Comparison of ENCODE assay signal across 14 cellular contexts in genomic region chr4:83267121-83267834, GRCh38. TPM values are rescaled to one million over a fixed set of nuclear protein-coding genes. Genes with fewer than 3 reads are reported as not detected.
DNase-seq lines count a peak whose midpoint lies in the region; ATAC-seq and TF ChIP-seq lines count a peak whose summit lies in the region.
"Had no signal": no experiment of that assay in that cellular context is flagged by ENCODE, and none has a peak within 500 bp of the region (broad histone marks: within the 10 kb centered on the region; RNA-seq: fewer than 3 reads in every experiment).

No MANE protein-coding gene starts in this region.

- no peak overlapping the region for H3K4me3 ChIP-seq in choroid plexus epithelial cell (ENCODE audit: low read depth, low read length)
- H3K4me3 ChIP-seq: dorsolateral prefrontal cortex had no signal

- H3K4me3 Mint-ChIP-seq in osteocyte (ENCODE audit: unreplicated experiment), result no peak overlapping the region
- H3K4me3 Mint-ChIP-seq in stimulated activated naive B cell treated with anti-CD40 and anti-IgM and Interleukin-4, amounts not matched to agents 10 μg/mL and 1 μg/mL and 100 μg/mL, for 72 hours, result no peak overlapping the region
- H3K4me3 Mint-ChIP-seq: naive B cell had no signal

- H3K36me3 Mint-ChIP-seq in osteocyte (ENCODE audit: unreplicated experiment), result peaks cover 10% of the 10 kb centered on the region
- peaks cover 31 to 36% of the 10 kb centered on the region in 2 donors for H3K36me3 Mint-ChIP-seq in stimulated activated naive B cell treated with anti-CD40 and anti-IgM and Interleukin-4, amounts not matched to agents 10 μg/mL and 1 μg/mL and 100 μg/mL, for 72 hours

- H3K27me3 Mint-ChIP-seq in osteocyte (ENCODE audit: unreplicated experiment), result no peaks in the 10 kb centered on the region
- no peaks in the 10 kb centered on the region for H3K27me3 Mint-ChIP-seq in stimulated activated naive B cell treated with anti-CD40 and anti-IgM and Interleukin-4, amounts not matched to agents 10 μg/mL and 1 μg/mL and 100 μg/mL, for 72 hours
- H3K27me3 Mint-ChIP-seq: naive B cell had no signal

- TF ChIP-seq CTCF in choroid plexus epithelial cell (conservative IDR thresholded peaks at IDR 0.05; ENCODE audit: low read depth, low read length), result no peak
- TF ChIP-seq CTCF in osteocyte (IDR thresholded peaks at IDR 0.05), result no peak

- peaks cover 14% of the 10 kb centered on the region for H3K4me1 Mint-ChIP-seq in osteocyte (ENCODE audit: unreplicated experiment)
- peaks cover under 1 to 3% of the 10 kb centered on the region in 2 donors for H3K4me1 Mint-ChIP-seq in stimulated activated naive B cell treated with anti-CD40 and anti-IgM and Interleukin-4, amounts not matched to agents 10 μg/mL and 1 μg/mL and 100 μg/mL, for 72 hours

- DNase-seq in NOMO-1 treated with dmso at 0.1 percent for 144 hours (lab: John Stamatoyannopoulos, UW; ENCODE audit: unreplicated experiment), result peak; percentile 67
- DNase-seq in choroid plexus epithelial cell (ENCODE audit: low read depth), result peak; percentile 97
- no peak for DNase-seq in osteocyte (ENCODE audit: extremely low spot score, unreplicated experiment)
- DNase-seq in NCI-H128 (lab: John Stamatoyannopoulos, UW; ENCODE audit: unreplicated experiment), result no peak
- DNase-seq in stimulated activated naive B cell treated with anti-CD40 and anti-IgM and Interleukin-4, amounts not matched to agents 10 μg/mL and 1 μg/mL and 100 μg/mL, for 72 hours, result no peak
- no peak for DNase-seq in stimulated activated naive CD4-positive, alpha-beta T cell treated with Interleukin-2 at 50 U/mL for 16 hours (lab: John Stamatoyannopoulos, UW)
- DNase-seq in OCI-M2 (lab: John Stamatoyannopoulos, UW; ENCODE audit: unreplicated experiment), result no peak
- DNase-seq: activated effector memory CD4-positive, alpha-beta T cell treated with Interleukin-2 at 50 U/mL for 16 hours; dorsolateral prefrontal cortex; naive B cell; NCI-H1436; PC-3; WERI-Rb-1 had no signal

- H3K27ac Mint-ChIP-seq in osteocyte (ENCODE audit: unreplicated experiment), result peak overlapping the region; percentile 66
- no peak overlapping the region for H3K27ac Mint-ChIP-seq in stimulated activated naive B cell treated with anti-CD40 and anti-IgM and Interleukin-4, amounts not matched to agents 10 μg/mL and 1 μg/mL and 100 μg/mL, for 72 hours

- ATAC-seq in GM18511 (IDR thresholded peaks at IDR 0.05; ENCODE audit: unreplicated experiment), result peak; percentile 51
- ATAC-seq in stimulated activated naive B cell treated with anti-CD40 and anti-IgM and Interleukin-4, amounts not matched to agents 10 μg/mL and 1 μg/mL and 100 μg/mL, for 72 hours (replicated peaks), result no peak
- ATAC-seq: PC-3 had no signal

- no peaks in the 10 kb centered on the region for H3K9me3 Mint-ChIP-seq in osteocyte (ENCODE audit: unreplicated experiment)
- H3K9me3 Mint-ChIP-seq in stimulated activated naive B cell treated with anti-CD40 and anti-IgM and Interleukin-4, amounts not matched to agents 10 μg/mL and 1 μg/mL and 100 μg/mL, for 72 hours, result no peaks in the 10 kb centered on the region
- H3K9me3 Mint-ChIP-seq: naive B cell had no signal

RNA-seq across cellular contexts. Expression of gene COQ2, which starts 17.3 kb away (rescaled TPM):
- total RNA-seq in osteocyte, result 13.1 and 13.5 TPM in 2 replicates

Comparison
In these comparisons a context has a peak if more than half of its experiments do, and no peak if none do; other contexts are left out.
1. DNase-seq: peak in NOMO-1 treated with dmso at 0.1 percent for 144 hours (single experiment) and choroid plexus epithelial cell (single experiment); none in osteocyte (single experiment), NCI-H128 (single experiment), stimulated activated naive B cell treated with anti-CD40 and anti-IgM and Interleukin-4, amounts not matched to agents 10 μg/mL and 1 μg/mL and 100 μg/mL, for 72 hours (single experiment), stimulated activated naive CD4-positive, alpha-beta T cell treated with Interleukin-2 at 50 U/mL for 16 hours (single experiment) and OCI-M2 (single experiment).